ENCODE assay signal across 1 cellular context in genomic region chrX:1582686-1583437, GRCh38.
TF ChIP-seq lines count a peak whose summit lies in the region.

No MANE protein-coding gene starts in this region.

TF ChIP-seq in K562, 482 proteins besides CTCF, POLR2A, EP300 and RAD21 (continued from another document and continues in another):
- no peak for TF ChIP-seq REST (CRISPR knock-in tag; IDR thresholded peaks at IDR 0.05; ENCODE audit: low read depth)
- peak; percentile 49; the same call in 1 of the 2 replicates for TF ChIP-seq ATF7 (IDR thresholded peaks at IDR 0.05)
- peak; percentile 57; the same call in 1 of the 2 replicates for TF ChIP-seq CTBP1 (IDR thresholded peaks at IDR 0.05; ENCODE audit: borderline replicate concordance)
- TF ChIP-seq ARNT (IDR thresholded peaks at IDR 0.05) = no peak
- TF ChIP-seq RBM25 (IDR thresholded peaks at IDR 0.05; ENCODE audit: low read depth, low read length, severe bottlenecking) = no peak
- no peak for TF ChIP-seq ZNF12 (CRISPR knock-in tag; IDR thresholded peaks at IDR 0.05)
- TF ChIP-seq NCOA4 (IDR thresholded peaks at IDR 0.05; ENCODE audit: partially characterized antibody) = no peak
- no peak for TF ChIP-seq TGIF2 (CRISPR knock-in tag; IDR thresholded peaks at IDR 0.05)
- no peak for TF ChIP-seq SUPT5H (IDR thresholded peaks at IDR 0.05)
- TF ChIP-seq ATF3 (IDR thresholded peaks at IDR 0.05) = peak; percentile 75; the same call in 1 of the 2 replicates
- TF ChIP-seq ATF3 (CRISPR knock-in tag; conservative IDR thresholded peaks at IDR 0.05) = no peak
- no peak for TF ChIP-seq ZSCAN32 (CRISPR knock-in tag; IDR thresholded peaks at IDR 0.05)
- TF ChIP-seq ZNF717 (CRISPR knock-in tag; IDR thresholded peaks at IDR 0.05) = no peak
- TF ChIP-seq ESRRA (IDR thresholded peaks at IDR 0.05; ENCODE audit: borderline replicate concordance, low read depth) = no peak
- TF ChIP-seq ZKSCAN8 (CRISPR knock-in tag; IDR thresholded peaks at IDR 0.05) = no peak
- peak; percentile 38; the same call in 1 of the 2 replicates for TF ChIP-seq SMARCE1 (IDR thresholded peaks at IDR 0.05)
- no peak for TF ChIP-seq ZNF316 (IDR thresholded peaks at IDR 0.05)
- no peak for TF ChIP-seq LARP7 (IDR thresholded peaks at IDR 0.05)
- no peak for TF ChIP-seq THRB (CRISPR knock-in tag; conservative IDR thresholded peaks at IDR 0.05)
- 0 out of 2 replicates have a peak, but pooled peaks have one; percentile 29 for TF ChIP-seq CREM (IDR thresholded peaks at IDR 0.05; ENCODE audit: low read depth)
- no peak for TF ChIP-seq ZNF280A (IDR thresholded peaks at IDR 0.05; ENCODE audit: low read depth, partially characterized antibody)
- TF ChIP-seq GTF2B (IDR thresholded peaks at IDR 0.05; ENCODE audit: extremely low read depth, insufficient read length) = no peak
- no peak for TF ChIP-seq ZNF212 (CRISPR knock-in tag; IDR thresholded peaks at IDR 0.05)
- no peak for TF ChIP-seq RNF219 (CRISPR knock-in tag; IDR thresholded peaks at IDR 0.05)
- no peak for TF ChIP-seq RNF2 (IDR thresholded peaks at IDR 0.05)
- TF ChIP-seq ZNF407 (IDR thresholded peaks at IDR 0.05; ENCODE audit: low read depth) = no peak
- no peak for TF ChIP-seq HES1 (IDR thresholded peaks at IDR 0.05; ENCODE audit: low read depth)
- 0 out of 2 replicates have a peak, but pooled peaks have one; percentile 12 for TF ChIP-seq DPF2 (IDR thresholded peaks at IDR 0.05)
- TF ChIP-seq RBM15 (IDR thresholded peaks at IDR 0.05; ENCODE audit: insufficient read depth, low read length) = no peak
- no peak for TF ChIP-seq MBD2 (IDR thresholded peaks at IDR 0.05; ENCODE audit: borderline replicate concordance, low read depth)
- no peak for TF ChIP-seq ZNF324 (CRISPR knock-in tag; IDR thresholded peaks at IDR 0.05)
- TF ChIP-seq SNIP1 (IDR thresholded peaks at IDR 0.05; ENCODE audit: low read depth) = no peak
- no peak for TF ChIP-seq ZNF609 (CRISPR knock-in tag; IDR thresholded peaks at IDR 0.05; ENCODE audit: borderline replicate concordance)
